In the genomic region with DNA sequence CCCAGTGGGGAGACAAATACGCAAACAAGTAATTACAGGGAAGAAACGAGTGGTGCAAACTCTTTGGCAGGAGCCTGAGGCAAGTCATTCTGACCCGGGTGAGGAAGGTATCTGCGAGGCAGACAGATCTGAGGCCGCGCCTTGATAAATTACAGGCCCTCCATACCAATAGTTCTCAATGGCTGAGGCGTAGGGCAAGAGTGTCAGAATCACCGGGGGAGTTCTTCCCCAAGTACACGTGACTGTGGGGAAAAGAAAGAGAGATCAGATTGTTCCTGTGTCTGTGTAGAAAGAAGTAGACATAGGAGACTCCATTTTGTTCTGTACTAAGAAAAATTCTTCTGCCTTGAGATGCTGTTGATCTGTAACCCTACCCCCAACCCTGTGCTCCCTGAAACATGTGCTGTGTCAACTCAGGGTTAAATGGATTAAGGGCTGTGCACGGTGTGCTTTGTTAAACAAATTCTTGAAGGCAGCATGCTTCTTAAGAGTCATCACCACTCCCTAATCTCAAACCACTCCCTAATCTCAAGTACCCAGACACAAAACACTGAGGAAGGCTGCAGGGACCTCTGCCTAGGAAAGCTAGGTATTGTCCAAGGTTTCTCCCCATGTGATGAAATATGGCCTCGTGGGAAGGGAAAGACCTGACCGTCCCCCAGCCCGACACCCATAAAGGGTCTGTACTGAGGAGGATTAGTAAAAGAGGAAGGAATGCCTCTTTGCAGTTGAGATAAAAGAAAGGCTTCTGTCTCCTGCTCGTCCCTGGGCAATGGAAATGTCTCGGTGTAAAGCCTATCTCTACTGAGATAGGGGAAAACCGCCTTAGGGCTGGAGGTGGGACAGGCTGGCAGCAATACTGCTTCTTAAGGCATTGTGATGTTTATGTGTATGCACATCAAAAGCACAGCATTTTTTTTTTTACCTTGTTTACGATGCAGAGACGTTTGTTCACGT, we compare ENCODE assay signal across 1 cellular context.
TF ChIP-seq lines count a peak whose summit lies in the region.

No MANE protein-coding gene starts in this region.

TF ChIP-seq in H1, 55 proteins besides CTCF, POLR2A, EP300 and RAD21:
- TF ChIP-seq, protein P1, sequence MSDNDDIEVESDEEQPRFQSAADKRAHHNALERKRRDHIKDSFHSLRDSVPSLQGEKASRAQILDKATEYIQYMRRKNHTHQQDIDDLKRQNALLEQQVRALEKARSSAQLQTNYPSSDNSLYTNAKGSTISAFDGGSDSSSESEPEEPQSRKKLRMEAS (IDR thresholded peaks at IDR 0.05), result peak; percentile 44; the same call in 1 of the 2 replicates
